ENCODE assay signal across 11 cellular contexts in the genomic region with DNA sequence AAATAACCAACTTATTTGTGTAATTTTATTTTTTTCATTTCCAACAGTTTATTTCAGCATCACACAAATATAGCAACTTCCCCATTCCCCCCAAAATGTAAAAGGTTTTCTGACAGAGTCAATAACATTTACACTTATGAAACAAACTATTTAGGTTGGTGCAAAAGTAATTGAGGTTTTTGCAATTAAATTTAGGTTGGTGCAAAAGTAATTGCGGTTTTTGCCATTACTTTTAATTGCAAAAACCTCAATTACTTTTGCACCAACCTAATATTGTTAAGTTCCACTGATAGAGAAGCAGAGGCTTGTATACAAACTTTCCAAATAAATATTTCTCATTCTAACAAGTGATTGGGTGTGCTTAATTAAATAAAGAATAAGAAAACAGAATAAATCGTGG.
"Had no signal": no experiment of that assay in that cellular context is flagged by ENCODE, and none has a peak within 500 bp of the region (broad histone marks: within the 10 kb centered on the region; RNA-seq: fewer than 3 reads in every experiment).

No MANE protein-coding gene starts in this region.

- H3K4me2 ChIP-seq: GM23338 had no signal

- H3K27ac ChIP-seq: GM23248 had no signal

- ATAC-seq: GM23338, HCT116 had no signal

- H2AFZ ChIP-seq: GM23248 had no signal

- H3K36me3 ChIP-seq: HAP-1 had no signal

- H3K9ac ChIP-seq: GM23248 had no signal

- H3K9me3 ChIP-seq: HAP-1 had no signal

- H3K4me1 ChIP-seq: HAP-1 had no signal

- H3K4me3 ChIP-seq: GM23248, GM23338, HAP-1 had no signal

- DNase-seq: GM23248, GOT3, H7, H9, HCEC 1CT, HFFc6 had no signal

- FAIRE-seq: H1, H54 had no signal
